Comparison of ENCODE assay signal across 9 cellular contexts in genomic region chr12:114625294-114625851, GRCh38. TPM values are rescaled to one million over a fixed set of nuclear protein-coding genes. Genes with fewer than 3 reads are reported as not detected.
A peak's percentile ranks its signal among the peaks of the same experiment; 100 is the strongest.
DNase-seq lines count a peak whose midpoint lies in the region; ATAC-seq and TF ChIP-seq lines count a peak whose summit lies in the region.
"Had no signal": no experiment of that assay in that cellular context is flagged by ENCODE, and none has a peak within 500 bp of the region (broad histone marks: within the 10 kb centered on the region; RNA-seq: fewer than 3 reads in every experiment).

No MANE protein-coding gene starts in this region.

- no peak overlapping the region for H3K27ac ChIP-seq in PC-3 (ENCODE audit: low read length)
- H3K27ac ChIP-seq in coronary artery = no peak overlapping the region

- no peaks in the 10 kb centered on the region for H3K4me1 Mint-ChIP-seq in brain

- no peak overlapping the region for H3K4me3 Mint-ChIP-seq in brain

- intact Hi-C loops in PC-3 (cut with micrococcal nuclease) = loop anchor here (1.0 kb wide), 3 partner anchors 37 to 1292 kb away; no protein-coding TSS in a partner anchor

- H3K4me2 ChIP-seq in PC-3 (ENCODE audit: low read length) = no peak overlapping the region

- ATAC-seq in PC-3 = peak; percentile 96

- no peaks in the 10 kb centered on the region for H4K20me1 ChIP-seq in PC-3 (ENCODE audit: low read length)

- no peaks in the 10 kb centered on the region for H3K36me3 Mint-ChIP-seq in brain

- peaks cover 0 to 2% (median 0%) of the 10 kb centered on the region in 5 experiments for H3K9me3 Mint-ChIP-seq in brain

- H3K9me2 ChIP-seq in PC-3 (replicated peaks; ENCODE audit: low read length) = no peaks in the 10 kb centered on the region

- H3K27me3 ChIP-seq in HAP-1 (ENCODE audit: low read depth) = no peaks in the 10 kb centered on the region
- H3K27me3 ChIP-seq in PC-3 (ENCODE audit: low read length) = peaks cover 19% of the 10 kb centered on the region; the same call in 1 of the 2 replicates

- H3K36me3 ChIP-seq in HAP-1 (replicated peaks) (no peaks in the 10 kb centered on the region), PC-3 (ENCODE audit: low read depth, low read length) (no peaks in the 10 kb centered on the region)

- H3F3A ChIP-seq in PC-3 (ENCODE audit: low read length, unreplicated experiment) = no peaks in the 10 kb centered on the region

- peak; percentile 98 for TF ChIP-seq CTCF in PC-3 (conservative IDR thresholded peaks at IDR 0.05; ENCODE audit: low read depth, low read length)
- peak; percentile 58 to 82 for TF ChIP-seq CTCF in brain (conservative IDR thresholded peaks at IDR 0.05)
- no peak for TF ChIP-seq CTCF in coronary artery (IDR thresholded peaks at IDR 0.05)

- no peak overlapping the region for H2AFZ ChIP-seq in PC-3 (ENCODE audit: low read length)

- H3K27me3 Mint-ChIP-seq in brain = peaks cover 15% of the 10 kb centered on the region

- no peak overlapping the region for H3K4me3 ChIP-seq in HAP-1
- no peak overlapping the region for H3K4me3 ChIP-seq in PC-3 (ENCODE audit: low read length)
- H3K4me3 ChIP-seq in coronary artery = no peak overlapping the region

- POLR2A ChIA-PET in PC-3 (lab: Charles Lee; ENCODE audit: unreplicated experiment) = no interaction called here

- peaks cover 2% of the 10 kb centered on the region; the same call in 1 of the 2 replicates for H3K4me1 ChIP-seq in HAP-1
- H3K4me1 ChIP-seq in PC-3 (ENCODE audit: insufficient read depth, low read length) = no peaks in the 10 kb centered on the region

- CTCF ChIA-PET in PC-3 (lab: Charles Lee) = interaction anchor here (0.6 to 1.5 kb wide), 5 partner anchors 11 to 1127 kb away, joined by 3 to 19 read pairs (median 4); no protein-coding TSS in a partner anchor

- H3K9me3 ChIP-seq in HAP-1 (no peaks in the 10 kb centered on the region), PC-3 (ENCODE audit: low read length) (no peaks in the 10 kb centered on the region)

- no peak overlapping the region for H3K27ac Mint-ChIP-seq in brain

- no peaks in the 10 kb centered on the region for H3K79me2 ChIP-seq in PC-3 (ENCODE audit: low read length)

- BruUV-seq in PC-3 (replicated peaks; lab: Mats Ljungman, UMichigan) = no TSS peak

- in situ Hi-C loops in HAP-1 (cut with MboI; ENCODE audit: low sequenced_read_pairs) = loop anchor here (5.0 kb wide), 1 partner anchor 1292 kb away; no protein-coding TSS in a partner anchor

- H3K9ac ChIP-seq in PC-3 (ENCODE audit: low read length) = no peak overlapping the region

- DNase-seq in DMS153 (lab: John Stamatoyannopoulos, UW) (peak; percentile 21), HAP-1 (ENCODE audit: low spot score in 2 of 2) (peak; percentile 49 to 83), PC-3 (peak; percentile 74), medulla oblongata (ENCODE audit: extremely low spot score) (peak; percentile 19), ureter (ENCODE audit: low spot score) (peak; percentile 62), T-helper 9 cell (no peak), coronary artery (ENCODE audit: low spot score) (no peak)

RNA-seq across cellular contexts. Expression of gene TBX3, which starts 58.6 kb away (rescaled TPM):
- 89.4 and 123 TPM in 2 replicates for total RNA-seq in PC-3 (2014; rRNA removed)
- polyA plus RNA-seq in brain (ENCODE audit: insufficient read depth, low read depth, low replicate concordance) = 5.1 TPM
- 251 TPM for total RNA-seq in ureter
- total RNA-seq: activated CD8-positive, alpha-beta memory T cell treated with anti-CD3 and anti-CD28 coated beads for 36 hours had no signal

Comparison
In these comparisons a context has a peak if more than half of its experiments do, and no peak if none do; other contexts are left out.
1. DNase-seq: peak in DMS153 (single experiment), HAP-1 (2 of 2), PC-3 (single experiment), medulla oblongata (single experiment) and ureter (single experiment); none in T-helper 9 cell (single experiment) and coronary artery (single experiment).